1 cellular context compared by ENCODE assay signal in the genomic region with DNA sequence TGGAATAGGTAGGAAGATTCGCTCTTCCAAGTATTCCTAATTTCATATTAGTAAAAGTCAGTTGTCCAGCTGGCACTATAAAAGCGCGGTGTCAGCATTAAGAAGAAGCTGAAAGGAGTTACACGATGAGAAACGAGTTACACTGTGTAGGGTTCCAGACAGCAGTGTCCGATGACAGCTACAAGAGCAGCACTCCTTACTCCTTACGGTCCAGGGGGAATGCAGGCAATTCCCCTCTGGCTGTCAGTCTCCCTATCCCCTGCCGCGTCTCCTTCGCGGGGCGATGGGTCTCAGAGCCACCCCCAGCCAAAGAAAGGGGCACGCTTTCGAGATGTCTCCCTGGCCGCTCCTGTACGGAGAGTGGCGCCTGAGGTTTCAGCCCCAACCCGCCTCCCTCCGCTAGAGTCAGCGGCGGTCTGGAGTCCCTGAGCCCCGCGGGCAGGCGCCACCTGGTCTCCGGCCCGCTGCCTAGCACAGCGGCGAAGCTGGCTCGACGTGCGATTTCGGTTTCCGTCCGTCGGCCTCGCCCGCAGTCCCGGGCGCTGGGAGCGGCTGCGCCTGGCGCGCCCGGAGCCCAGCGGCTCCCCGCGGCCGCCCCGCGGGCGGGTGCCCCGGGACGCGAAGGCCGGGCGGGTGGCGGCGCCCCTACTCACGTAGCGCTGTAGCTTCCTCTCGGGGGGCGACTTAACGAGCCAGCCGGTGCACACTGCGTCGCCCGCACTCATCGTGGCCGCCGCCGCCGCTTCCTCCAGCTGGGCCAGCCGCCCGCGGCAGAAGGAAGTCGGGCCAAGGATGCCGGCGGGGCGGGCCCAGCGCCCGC.
TF ChIP-seq lines count a peak whose summit lies in the region.

A gene with protein sequence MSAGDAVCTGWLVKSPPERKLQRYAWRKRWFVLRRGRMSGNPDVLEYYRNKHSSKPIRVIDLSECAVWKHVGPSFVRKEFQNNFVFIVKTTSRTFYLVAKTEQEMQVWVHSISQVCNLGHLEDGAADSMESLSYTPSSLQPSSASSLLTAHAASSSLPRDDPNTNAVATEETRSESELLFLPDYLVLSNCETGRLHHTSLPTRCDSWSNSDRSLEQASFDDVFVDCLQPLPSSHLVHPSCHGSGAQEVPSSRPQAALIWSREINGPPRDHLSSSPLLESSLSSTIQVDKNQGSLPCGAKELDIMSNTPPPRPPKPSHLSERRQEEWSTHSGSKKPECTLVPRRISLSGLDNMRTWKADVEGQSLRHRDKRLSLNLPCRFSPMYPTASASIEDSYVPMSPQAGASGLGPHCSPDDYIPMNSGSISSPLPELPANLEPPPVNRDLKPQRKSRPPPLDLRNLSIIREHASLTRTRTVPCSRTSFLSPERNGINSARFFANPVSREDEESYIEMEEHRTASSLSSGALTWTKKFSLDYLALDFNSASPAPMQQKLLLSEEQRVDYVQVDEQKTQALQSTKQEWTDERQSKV (minus strand): TSS at position 777 of the 820 bp plus-strand sequence. CDS start 52 bp downstream, at position 725.

TF ChIP-seq in HepG2, 621 proteins besides CTCF, POLR2A, EP300 and RAD21 (continued from another document):
- TF ChIP-seq ZNF280D (CRISPR knock-in tag; IDR thresholded peaks at IDR 0.05) (no peak), CHCHD3 (CRISPR knock-in tag; IDR thresholded peaks at IDR 0.05) (no peak), ZKSCAN1 (IDR thresholded peaks at IDR 0.05; ENCODE audit: low read length) (no peak), ZMAT5 (CRISPR knock-in tag; IDR thresholded peaks at IDR 0.05; ENCODE audit: borderline replicate concordance, low read depth) (no peak), ZNF777 (CRISPR knock-in tag; IDR thresholded peaks at IDR 0.05) (peak; percentile 83), EZH2 (conservative IDR thresholded peaks at IDR 0.05; ENCODE audit: low read depth, low read length) (0 out of 2 replicates have a peak, but pooled peaks have one; percentile 49), SRY (CRISPR knock-in tag; IDR thresholded peaks at IDR 0.05) (no peak), MAFK (conservative IDR thresholded peaks at IDR 0.05 in 1 of 2, IDR thresholded peaks at IDR 0.05 in 1 of 2; ENCODE audit: low read length in 2 of 2) (peak; percentile 69 to 88)
